20 cellular contexts compared by ENCODE assay signal in the genomic region with DNA sequence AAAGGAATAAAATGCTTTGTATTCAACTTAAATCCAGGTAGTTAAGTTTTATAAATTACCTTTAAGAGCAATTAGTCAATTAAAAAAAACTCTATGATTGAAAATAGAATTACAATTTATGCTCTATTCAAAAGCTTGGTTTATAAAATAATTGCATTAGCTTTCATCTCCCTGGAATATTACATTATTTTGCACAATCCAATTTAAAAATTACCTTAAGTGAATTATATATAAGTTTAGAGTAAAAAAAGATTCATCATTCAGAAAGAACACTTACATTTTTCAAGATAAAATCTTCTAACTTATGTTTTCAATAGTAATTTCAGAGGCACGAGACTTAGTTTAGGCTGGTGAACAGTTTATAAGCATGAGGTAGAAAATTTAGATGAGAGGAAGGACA.
DNase-seq lines count a peak whose midpoint lies in the region; ATAC-seq and FAIRE-seq lines count a peak whose summit lies in the region.
"Had no signal": no experiment of that assay in that cellular context is flagged by ENCODE, and none has a peak within 500 bp of the region (broad histone marks: within the 10 kb centered on the region; RNA-seq: fewer than 3 reads in every experiment).

No MANE protein-coding gene starts in this region.

- H3K9me3 Mint-ChIP-seq in activated T-cell treated with anti-CD3 and anti-CD28 coated beads, Interleukin-2, amount 50 U/mL, for 24 hours = no peaks in the 10 kb centered on the region
- no peaks in the 10 kb centered on the region for H3K9me3 Mint-ChIP-seq in stimulated activated effector memory CD8-positive, alpha-beta T cell treated with anti-CD3 and anti-CD28 coated beads, Interleukin-12 subunit alpha, Interleukin-12 subunit beta, amount 100 ng/mL, for 72 hours
- H3K9me3 Mint-ChIP-seq: CD4-positive, alpha-beta T cell; CD8-positive, alpha-beta T cell had no signal

- no peak overlapping the region for H3K4me3 Mint-ChIP-seq in activated T-cell treated with anti-CD3 and anti-CD28 coated beads, Interleukin-2, amount 50 U/mL, for 24 hours
- H3K4me3 Mint-ChIP-seq in stimulated activated effector memory CD8-positive, alpha-beta T cell treated with anti-CD3 and anti-CD28 coated beads, Interleukin-12 subunit alpha, Interleukin-12 subunit beta, amount 100 ng/mL, for 72 hours = no peak overlapping the region
- H3K4me3 Mint-ChIP-seq: B cell; CD4-positive, alpha-beta T cell; CD8-positive, alpha-beta T cell had no signal

- ATAC-seq in stimulated activated effector memory CD8-positive, alpha-beta T cell treated with anti-CD3 and anti-CD28 coated beads, Interleukin-12 subunit alpha, Interleukin-12 subunit beta, amount 100 ng/mL, for 72 hours = no peak
- ATAC-seq: A549; CD8-positive, alpha-beta T cell; GM12878 had no signal

- peaks cover 87% of the 10 kb centered on the region for H3K36me3 Mint-ChIP-seq in activated T-cell treated with anti-CD3 and anti-CD28 coated beads, Interleukin-2, amount 50 U/mL, for 24 hours (ENCODE audit: low read depth)
- peaks cover 100% of the 10 kb centered on the region for H3K36me3 Mint-ChIP-seq in stimulated activated effector memory CD8-positive, alpha-beta T cell treated with anti-CD3 and anti-CD28 coated beads, Interleukin-12 subunit alpha, Interleukin-12 subunit beta, amount 100 ng/mL, for 72 hours

- FAIRE-seq in G401.6 (lab: Jason Lieb, UNC) = peak; percentile 50
- FAIRE-seq: A549, D721Med, GM12878, GM12892, GM18507 had no signal

- H3K27me3 Mint-ChIP-seq in activated T-cell treated with anti-CD3 and anti-CD28 coated beads, Interleukin-2, amount 50 U/mL, for 24 hours = no peaks in the 10 kb centered on the region
- H3K27me3 Mint-ChIP-seq: B cell; CD4-positive, alpha-beta T cell had no signal

- no peak for DNase-seq in activated T-cell treated with anti-CD3 and anti-CD28 coated beads, Interleukin-2, amount 50 U/mL, for 24 hours
- DNase-seq in activated T-cell treated with anti-CD3 and anti-CD28 coated beads, Interleukin-2, amount 50 U/mL, for 1 hour = no peak
- DNase-seq in stimulated activated effector memory CD8-positive, alpha-beta T cell treated with anti-CD3 and anti-CD28 coated beads, Interleukin-12 subunit alpha, Interleukin-12 subunit beta, amount 100 ng/mL, for 72 hours (ENCODE audit: low spot score in 2 of 2) = no peak
- no peak for DNase-seq in stimulated activated CD4-positive, alpha-beta T cell treated with anti-CD3 and anti-CD28 coated beads, Interleukin-1b, Interleukin-23, amount 100 ng/mL, for 48 hours
- DNase-seq in activated naive CD4-positive, alpha-beta T cell treated with Interleukin-2 at 50 U/mL for 16 hours = no peak
- DNase-seq: 8988T; AML-193; Caco-2; Calu3; CD4-positive, alpha-beta T cell; CD8-positive, alpha-beta T cell; DMS79 treated with DMSO at 0.1 percent for 48 hours; GDM1 had no signal

- peak overlapping the region; percentile 6 for H3K27ac Mint-ChIP-seq in activated T-cell treated with anti-CD3 and anti-CD28 coated beads, Interleukin-2, amount 50 U/mL, for 24 hours
- H3K27ac Mint-ChIP-seq in stimulated activated effector memory CD8-positive, alpha-beta T cell treated with anti-CD3 and anti-CD28 coated beads, Interleukin-12 subunit alpha, Interleukin-12 subunit beta, amount 100 ng/mL, for 72 hours = peak overlapping the region; percentile 46
- H3K27ac Mint-ChIP-seq: B cell; CD4-positive, alpha-beta T cell had no signal

- H3K4me1 Mint-ChIP-seq in activated T-cell treated with anti-CD3 and anti-CD28 coated beads, Interleukin-2, amount 50 U/mL, for 24 hours (ENCODE audit: low read depth) = peaks cover 27% of the 10 kb centered on the region
- H3K4me1 Mint-ChIP-seq in stimulated activated effector memory CD8-positive, alpha-beta T cell treated with anti-CD3 and anti-CD28 coated beads, Interleukin-12 subunit alpha, Interleukin-12 subunit beta, amount 100 ng/mL, for 72 hours = peaks cover 14% of the 10 kb centered on the region
- H3K4me1 Mint-ChIP-seq: B cell had no signal
